Comparison of ENCODE assay signal across 8 cellular contexts in the genomic region with DNA sequence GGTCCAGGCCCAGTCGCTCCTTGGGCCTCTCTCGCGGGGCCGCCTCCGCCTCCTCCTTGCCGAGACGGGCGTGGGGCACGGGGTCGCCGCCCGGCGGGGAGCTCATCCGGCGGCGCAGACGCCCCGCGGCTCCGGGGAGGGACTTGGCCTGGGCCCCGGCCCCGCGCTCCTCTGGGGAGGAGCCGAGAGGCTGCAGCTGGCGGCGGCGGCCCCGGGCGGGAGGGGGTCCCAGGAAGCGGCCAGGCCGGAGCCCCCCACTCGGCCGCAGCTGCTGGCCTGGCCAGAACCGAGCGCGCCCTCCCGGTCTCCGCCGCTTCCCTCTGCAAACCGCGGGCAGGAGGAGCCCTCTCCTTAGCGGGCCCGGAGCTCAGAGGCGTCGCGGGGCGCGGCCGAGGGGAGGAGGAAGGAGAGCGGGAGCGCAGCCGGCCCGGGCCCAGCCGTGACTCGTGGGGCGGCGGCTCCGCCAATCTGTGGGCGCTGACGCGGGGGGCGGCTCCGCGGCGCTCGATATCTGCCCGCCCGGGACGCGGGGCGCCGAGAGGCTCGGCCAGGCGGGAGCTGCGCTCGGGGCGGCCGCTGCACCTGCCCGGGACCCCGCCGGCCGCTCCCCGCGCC. TPM values are rescaled to one million over a fixed set of nuclear protein-coding genes. Genes with fewer than 3 reads are reported as not detected.
DNase-seq lines count a peak whose midpoint lies in the region; ATAC-seq and TF ChIP-seq lines count a peak whose summit lies in the region.

FAM20C (plus strand) TSS at position 537 of the 615 bp plus-strand sequence. CDS start 629 bp downstream, outside the sequence.

- TF ChIP-seq CTCF in mesothelial cell of epicardium (IDR thresholded peaks at IDR 0.05; ENCODE audit: unreplicated experiment): no peak

- peaks cover 3% of the 10 kb centered on the region for H3K4me1 Mint-ChIP-seq in activated T-cell treated with anti-CD3 and anti-CD28 coated beads, Interleukin-2, amount 50 U/mL, for 24 hours (ENCODE audit: low read depth)
- peaks cover 24% of the 10 kb centered on the region for H3K4me1 Mint-ChIP-seq in mesothelial cell of epicardium

- ATAC-seq in esophagus mucosa (peak; percentile 89), HG02885 (IDR thresholded peaks at IDR 0.05; ENCODE audit: poor library complexity, unreplicated experiment) (no peak)

- H3K9ac ChIP-seq in ES-I3 (ENCODE audit: low read depth, low read length): peak within 1 kb of the TSS; percentile 76

- H3K27me3 Mint-ChIP-seq in activated T-cell treated with anti-CD3 and anti-CD28 coated beads, Interleukin-2, amount 50 U/mL, for 24 hours: peaks cover 60% of the 10 kb centered on the region
- peaks cover 72% of the 10 kb centered on the region for H3K27me3 Mint-ChIP-seq in mesothelial cell of epicardium (ENCODE audit: low read depth)

- DNase-seq in NCI-H2196 treated with DMSO at 0.1 percent for 48 hours (lab: John Stamatoyannopoulos, UW; ENCODE audit: unreplicated experiment) (peak; percentile 67), mesothelial cell of epicardium (ENCODE audit: low spot score in 2 of 2, unreplicated experiment in 2 of 2) (peak; percentile 49 to 74), NCI-H187 (lab: John Stamatoyannopoulos, UW) (no peak)
- peak; percentile 55 for DNase-seq in activated T-cell treated with anti-CD3 and anti-CD28 coated beads, Interleukin-2, amount 50 U/mL, for 24 hours
- DNase-seq in stimulated activated CD8-positive, alpha-beta memory T cell treated with anti-CD3 and anti-CD28 coated beads, Interleukin-15, amount 100 ng/mL, for 1 hour (ENCODE audit: low read depth): peak; percentile 1

- H3K9me3 Mint-ChIP-seq in activated T-cell treated with anti-CD3 and anti-CD28 coated beads, Interleukin-2, amount 50 U/mL, for 24 hours: no peaks in the 10 kb centered on the region
- H3K9me3 Mint-ChIP-seq in mesothelial cell of epicardium: no peaks in the 10 kb centered on the region

- H3K4me3 Mint-ChIP-seq in activated T-cell treated with anti-CD3 and anti-CD28 coated beads, Interleukin-2, amount 50 U/mL, for 24 hours: peak within 1 kb of the TSS; percentile 68
- H3K4me3 Mint-ChIP-seq in mesothelial cell of epicardium: peak within 1 kb of the TSS; percentile 89

- H3K36me3 ChIP-seq in ES-I3 (ENCODE audit: insufficient read depth, low read length): no peaks in the 10 kb centered on the region; the same call in 1 of the 2 replicates

- H3K9me3 ChIP-seq in ES-I3 (ENCODE audit: control insufficient read depth, insufficient read depth, low read length): no peaks in the 10 kb centered on the region

- no peak within 1 kb of the TSS for H3K27ac Mint-ChIP-seq in activated T-cell treated with anti-CD3 and anti-CD28 coated beads, Interleukin-2, amount 50 U/mL, for 24 hours
- H3K27ac Mint-ChIP-seq in mesothelial cell of epicardium: peak within 1 kb of the TSS; percentile 93

- H3K4me1 ChIP-seq in ES-I3 (ENCODE audit: insufficient read depth, low read length): peaks cover 15% of the 10 kb centered on the region

- H3K36me3 Mint-ChIP-seq in activated T-cell treated with anti-CD3 and anti-CD28 coated beads, Interleukin-2, amount 50 U/mL, for 24 hours (ENCODE audit: low read depth): no peaks in the 10 kb centered on the region
- peaks cover 7% of the 10 kb centered on the region for H3K36me3 Mint-ChIP-seq in mesothelial cell of epicardium

RNA-seq across cellular contexts. Expression of gene FAM20C, which starts in this region (rescaled TPM):
- total RNA-seq in esophagus mucosa: 12.6 TPM
- 16.7 to 18.3 TPM (median 17.8 TPM) in 3 replicates for total RNA-seq in mesothelial cell of epicardium

Comparison
In these comparisons a context has a peak if more than half of its experiments do, and no peak if none do; other contexts are left out.
1. DNase-seq: peak in NCI-H2196 treated with DMSO at 0.1 percent for 48 hours (single experiment), activated T-cell treated with anti-CD3 and anti-CD28 coated beads, Interleukin-2, amount 50 U/mL, for 24 hours (single experiment), mesothelial cell of epicardium (2 of 2) and stimulated activated CD8-positive, alpha-beta memory T cell treated with anti-CD3 and anti-CD28 coated beads, Interleukin-15, amount 100 ng/mL, for 1 hour (single experiment); none in NCI-H187 (0 of 2).